1 cellular context compared by ENCODE assay signal in genomic region chr17:68101075-68101991, GRCh38.
TF ChIP-seq lines count a peak whose summit lies in the region.

No MANE protein-coding gene starts in this region.

TF ChIP-seq in HepG2, 621 proteins besides CTCF, POLR2A, EP300 and RAD21 (continued from another document and continues in another):
- TF ChIP-seq, protein P1, sequence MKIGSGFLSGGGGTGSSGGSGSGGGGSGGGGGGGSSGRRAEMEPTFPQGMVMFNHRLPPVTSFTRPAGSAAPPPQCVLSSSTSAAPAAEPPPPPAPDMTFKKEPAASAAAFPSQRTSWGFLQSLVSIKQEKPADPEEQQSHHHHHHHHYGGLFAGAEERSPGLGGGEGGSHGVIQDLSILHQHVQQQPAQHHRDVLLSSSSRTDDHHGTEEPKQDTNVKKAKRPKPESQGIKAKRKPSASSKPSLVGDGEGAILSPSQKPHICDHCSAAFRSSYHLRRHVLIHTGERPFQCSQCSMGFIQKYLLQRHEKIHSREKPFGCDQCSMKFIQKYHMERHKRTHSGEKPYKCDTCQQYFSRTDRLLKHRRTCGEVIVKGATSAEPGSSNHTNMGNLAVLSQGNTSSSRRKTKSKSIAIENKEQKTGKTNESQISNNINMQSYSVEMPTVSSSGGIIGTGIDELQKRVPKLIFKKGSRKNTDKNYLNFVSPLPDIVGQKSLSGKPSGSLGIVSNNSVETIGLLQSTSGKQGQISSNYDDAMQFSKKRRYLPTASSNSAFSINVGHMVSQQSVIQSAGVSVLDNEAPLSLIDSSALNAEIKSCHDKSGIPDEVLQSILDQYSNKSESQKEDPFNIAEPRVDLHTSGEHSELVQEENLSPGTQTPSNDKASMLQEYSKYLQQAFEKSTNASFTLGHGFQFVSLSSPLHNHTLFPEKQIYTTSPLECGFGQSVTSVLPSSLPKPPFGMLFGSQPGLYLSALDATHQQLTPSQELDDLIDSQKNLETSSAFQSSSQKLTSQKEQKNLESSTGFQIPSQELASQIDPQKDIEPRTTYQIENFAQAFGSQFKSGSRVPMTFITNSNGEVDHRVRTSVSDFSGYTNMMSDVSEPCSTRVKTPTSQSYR (CRISPR knock-in tag; IDR thresholded peaks at IDR 0.05; ENCODE audit: borderline replicate concordance) = peak; percentile 53; the same call in 1 of the 2 replicates
- TF ChIP-seq NFE2L2 (IDR thresholded peaks at IDR 0.05; ENCODE audit: low read length) (no peak), SMAD3 (CRISPR knock-in tag; IDR thresholded peaks at IDR 0.05) (peak; percentile 36; the same call in 1 of the 2 replicates), ZNF781 (CRISPR knock-in tag; IDR thresholded peaks at IDR 0.05; ENCODE audit: borderline replicate concordance, not compliant biosample characterization) (peak; percentile 88), RBM22 (optimal IDR thresholded peaks at IDR 0.05; ENCODE audit: low read length) (no peak), CREB3 (CRISPR knock-in tag; IDR thresholded peaks at IDR 0.05) (peak; percentile 99), ZBTB44 (CRISPR knock-in tag; IDR thresholded peaks at IDR 0.05) (peak; percentile 88; the same call in 1 of the 2 replicates), HNF4G (IDR thresholded peaks at IDR 0.05; ENCODE audit: borderline replicate concordance, low read depth, low read length) (peak; percentile 67; the same call in 1 of the 2 replicates), HNF4G (CRISPR knock-in tag; IDR thresholded peaks at IDR 0.05; ENCODE audit: borderline replicate concordance, low read depth) (no peak; the same call in 1 of the 2 replicates), ZNF670 (CRISPR knock-in tag; IDR thresholded peaks at IDR 0.05; ENCODE audit: borderline replicate concordance) (peak; percentile 80; the same call in 1 of the 2 replicates), KAT8 (CRISPR knock-in tag; IDR thresholded peaks at IDR 0.05) (peak; percentile 81), ZNF691 (CRISPR knock-in tag; IDR thresholded peaks at IDR 0.05; ENCODE audit: borderline replicate concordance, low read depth) (peak; percentile 99), SMARCE1 (IDR thresholded peaks at IDR 0.05; ENCODE audit: borderline replicate concordance) (no peak), ZNF124 (CRISPR knock-in tag; IDR thresholded peaks at IDR 0.05) (no peak), ZFP36 (IDR thresholded peaks at IDR 0.05; ENCODE audit: borderline replicate concordance, low read depth, low read length, partially characterized antibody) (no peak), PAX8 (CRISPR knock-in tag; IDR thresholded peaks at IDR 0.05; ENCODE audit: borderline replicate concordance) (peak; percentile 99; the same call in 1 of the 2 replicates), KDM5A (IDR thresholded peaks at IDR 0.05; ENCODE audit: borderline replicate concordance, low read length) (no peak; the same call in 1 of the 2 replicates), ZNF343 (CRISPR knock-in tag; IDR thresholded peaks at IDR 0.05) (peak; percentile 93), SOX6 (IDR thresholded peaks at IDR 0.05) (no peak), SOX6 (CRISPR knock-in tag; IDR thresholded peaks at IDR 0.05) (peak; percentile 75), ZSCAN30 (CRISPR knock-in tag; IDR thresholded peaks at IDR 0.05) (no peak), PTBP1 (IDR thresholded peaks at IDR 0.05; ENCODE audit: low read depth, low read length, poor library complexity, severe bottlenecking) (peak; percentile 41), ZNF816 (CRISPR knock-in tag; IDR thresholded peaks at IDR 0.05; ENCODE audit: borderline replicate concordance) (peak; percentile 91; the same call in 1 of the 2 replicates), ZBTB34 (CRISPR knock-in tag; IDR thresholded peaks at IDR 0.05) (peak; percentile 62), ARID2 (CRISPR knock-in tag; IDR thresholded peaks at IDR 0.05; ENCODE audit: borderline replicate concordance) (no peak), IRF1 (CRISPR knock-in tag; IDR thresholded peaks at IDR 0.05; ENCODE audit: low read depth) (peak; percentile 93; the same call in 1 of the 2 replicates), ZZZ3 (CRISPR knock-in tag; IDR thresholded peaks at IDR 0.05; ENCODE audit: borderline replicate concordance) (no peak; the same call in 1 of the 2 replicates), ZNF333 (CRISPR knock-in tag; IDR thresholded peaks at IDR 0.05; ENCODE audit: borderline replicate concordance) (peak; percentile 92; the same call in 1 of the 2 replicates), ZNF780A (CRISPR knock-in tag; IDR thresholded peaks at IDR 0.05) (peak; percentile 94; the same call in 1 of the 2 replicates), AKAP8 (CRISPR knock-in tag; IDR thresholded peaks at IDR 0.05) (peak; percentile 87; the same call in 1 of the 2 replicates), ASH2L (IDR thresholded peaks at IDR 0.05; ENCODE audit: insufficient read length, low read depth, low read length) (peak; percentile 71), SP2 (CRISPR knock-in tag; IDR thresholded peaks at IDR 0.05) (peak; percentile 72), ZNF225 (CRISPR knock-in tag; IDR thresholded peaks at IDR 0.05) (peak; percentile 99)
- TF ChIP-seq, protein P2, sequence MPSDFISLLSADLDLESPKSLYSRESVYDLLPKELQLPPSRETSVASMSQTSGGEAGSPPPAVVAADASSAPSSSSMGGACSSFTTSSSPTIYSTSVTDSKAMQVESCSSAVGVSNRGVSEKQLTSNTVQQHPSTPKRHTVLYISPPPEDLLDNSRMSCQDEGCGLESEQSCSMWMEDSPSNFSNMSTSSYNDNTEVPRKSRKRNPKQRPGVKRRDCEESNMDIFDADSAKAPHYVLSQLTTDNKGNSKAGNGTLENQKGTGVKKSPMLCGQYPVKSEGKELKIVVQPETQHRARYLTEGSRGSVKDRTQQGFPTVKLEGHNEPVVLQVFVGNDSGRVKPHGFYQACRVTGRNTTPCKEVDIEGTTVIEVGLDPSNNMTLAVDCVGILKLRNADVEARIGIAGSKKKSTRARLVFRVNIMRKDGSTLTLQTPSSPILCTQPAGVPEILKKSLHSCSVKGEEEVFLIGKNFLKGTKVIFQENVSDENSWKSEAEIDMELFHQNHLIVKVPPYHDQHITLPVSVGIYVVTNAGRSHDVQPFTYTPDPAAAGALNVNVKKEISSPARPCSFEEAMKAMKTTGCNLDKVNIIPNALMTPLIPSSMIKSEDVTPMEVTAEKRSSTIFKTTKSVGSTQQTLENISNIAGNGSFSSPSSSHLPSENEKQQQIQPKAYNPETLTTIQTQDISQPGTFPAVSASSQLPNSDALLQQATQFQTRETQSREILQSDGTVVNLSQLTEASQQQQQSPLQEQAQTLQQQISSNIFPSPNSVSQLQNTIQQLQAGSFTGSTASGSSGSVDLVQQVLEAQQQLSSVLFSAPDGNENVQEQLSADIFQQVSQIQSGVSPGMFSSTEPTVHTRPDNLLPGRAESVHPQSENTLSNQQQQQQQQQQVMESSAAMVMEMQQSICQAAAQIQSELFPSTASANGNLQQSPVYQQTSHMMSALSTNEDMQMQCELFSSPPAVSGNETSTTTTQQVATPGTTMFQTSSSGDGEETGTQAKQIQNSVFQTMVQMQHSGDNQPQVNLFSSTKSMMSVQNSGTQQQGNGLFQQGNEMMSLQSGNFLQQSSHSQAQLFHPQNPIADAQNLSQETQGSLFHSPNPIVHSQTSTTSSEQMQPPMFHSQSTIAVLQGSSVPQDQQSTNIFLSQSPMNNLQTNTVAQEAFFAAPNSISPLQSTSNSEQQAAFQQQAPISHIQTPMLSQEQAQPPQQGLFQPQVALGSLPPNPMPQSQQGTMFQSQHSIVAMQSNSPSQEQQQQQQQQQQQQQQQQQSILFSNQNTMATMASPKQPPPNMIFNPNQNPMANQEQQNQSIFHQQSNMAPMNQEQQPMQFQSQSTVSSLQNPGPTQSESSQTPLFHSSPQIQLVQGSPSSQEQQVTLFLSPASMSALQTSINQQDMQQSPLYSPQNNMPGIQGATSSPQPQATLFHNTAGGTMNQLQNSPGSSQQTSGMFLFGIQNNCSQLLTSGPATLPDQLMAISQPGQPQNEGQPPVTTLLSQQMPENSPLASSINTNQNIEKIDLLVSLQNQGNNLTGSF (CRISPR knock-in tag; IDR thresholded peaks at IDR 0.05) = peak; percentile 98
- TF ChIP-seq, protein P3, sequence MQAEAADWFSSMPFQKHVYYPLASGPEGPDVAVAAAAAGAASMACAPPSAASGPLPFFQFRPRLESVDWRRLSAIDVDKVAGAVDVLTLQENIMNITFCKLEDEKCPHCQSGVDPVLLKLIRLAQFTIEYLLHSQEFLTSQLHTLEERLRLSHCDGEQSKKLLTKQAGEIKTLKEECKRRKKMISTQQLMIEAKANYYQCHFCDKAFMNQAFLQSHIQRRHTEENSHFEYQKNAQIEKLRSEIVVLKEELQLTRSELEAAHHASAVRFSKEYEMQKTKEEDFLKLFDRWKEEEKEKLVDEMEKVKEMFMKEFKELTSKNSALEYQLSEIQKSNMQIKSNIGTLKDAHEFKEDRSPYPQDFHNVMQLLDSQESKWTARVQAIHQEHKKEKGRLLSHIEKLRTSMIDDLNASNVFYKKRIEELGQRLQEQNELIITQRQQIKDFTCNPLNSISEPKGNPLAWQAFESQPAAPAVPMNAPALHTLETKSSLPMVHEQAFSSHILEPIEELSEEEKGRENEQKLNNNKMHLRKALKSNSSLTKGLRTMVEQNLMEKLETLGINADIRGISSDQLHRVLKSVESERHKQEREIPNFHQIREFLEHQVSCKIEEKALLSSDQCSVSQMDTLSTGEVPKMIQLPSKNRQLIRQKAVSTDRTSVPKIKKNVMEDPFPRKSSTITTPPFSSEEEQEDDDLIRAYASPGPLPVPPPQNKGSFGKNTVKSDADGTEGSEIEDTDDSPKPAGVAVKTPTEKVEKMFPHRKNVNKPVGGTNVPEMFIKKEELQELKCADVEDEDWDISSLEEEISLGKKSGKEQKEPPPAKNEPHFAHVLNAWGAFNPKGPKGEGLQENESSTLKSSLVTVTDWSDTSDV (CRISPR knock-in tag; IDR thresholded peaks at IDR 0.05) = peak; percentile 80
- TF ChIP-seq, protein P4, sequence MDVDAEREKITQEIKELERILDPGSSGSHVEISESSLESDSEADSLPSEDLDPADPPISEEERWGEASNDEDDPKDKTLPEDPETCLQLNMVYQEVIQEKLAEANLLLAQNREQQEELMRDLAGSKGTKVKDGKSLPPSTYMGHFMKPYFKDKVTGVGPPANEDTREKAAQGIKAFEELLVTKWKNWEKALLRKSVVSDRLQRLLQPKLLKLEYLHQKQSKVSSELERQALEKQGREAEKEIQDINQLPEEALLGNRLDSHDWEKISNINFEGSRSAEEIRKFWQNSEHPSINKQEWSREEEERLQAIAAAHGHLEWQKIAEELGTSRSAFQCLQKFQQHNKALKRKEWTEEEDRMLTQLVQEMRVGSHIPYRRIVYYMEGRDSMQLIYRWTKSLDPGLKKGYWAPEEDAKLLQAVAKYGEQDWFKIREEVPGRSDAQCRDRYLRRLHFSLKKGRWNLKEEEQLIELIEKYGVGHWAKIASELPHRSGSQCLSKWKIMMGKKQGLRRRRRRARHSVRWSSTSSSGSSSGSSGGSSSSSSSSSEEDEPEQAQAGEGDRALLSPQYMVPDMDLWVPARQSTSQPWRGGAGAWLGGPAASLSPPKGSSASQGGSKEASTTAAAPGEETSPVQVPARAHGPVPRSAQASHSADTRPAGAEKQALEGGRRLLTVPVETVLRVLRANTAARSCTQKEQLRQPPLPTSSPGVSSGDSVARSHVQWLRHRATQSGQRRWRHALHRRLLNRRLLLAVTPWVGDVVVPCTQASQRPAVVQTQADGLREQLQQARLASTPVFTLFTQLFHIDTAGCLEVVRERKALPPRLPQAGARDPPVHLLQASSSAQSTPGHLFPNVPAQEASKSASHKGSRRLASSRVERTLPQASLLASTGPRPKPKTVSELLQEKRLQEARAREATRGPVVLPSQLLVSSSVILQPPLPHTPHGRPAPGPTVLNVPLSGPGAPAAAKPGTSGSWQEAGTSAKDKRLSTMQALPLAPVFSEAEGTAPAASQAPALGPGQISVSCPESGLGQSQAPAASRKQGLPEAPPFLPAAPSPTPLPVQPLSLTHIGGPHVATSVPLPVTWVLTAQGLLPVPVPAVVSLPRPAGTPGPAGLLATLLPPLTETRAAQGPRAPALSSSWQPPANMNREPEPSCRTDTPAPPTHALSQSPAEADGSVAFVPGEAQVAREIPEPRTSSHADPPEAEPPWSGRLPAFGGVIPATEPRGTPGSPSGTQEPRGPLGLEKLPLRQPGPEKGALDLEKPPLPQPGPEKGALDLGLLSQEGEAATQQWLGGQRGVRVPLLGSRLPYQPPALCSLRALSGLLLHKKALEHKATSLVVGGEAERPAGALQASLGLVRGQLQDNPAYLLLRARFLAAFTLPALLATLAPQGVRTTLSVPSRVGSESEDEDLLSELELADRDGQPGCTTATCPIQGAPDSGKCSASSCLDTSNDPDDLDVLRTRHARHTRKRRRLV (CRISPR knock-in tag; IDR thresholded peaks at IDR 0.05) = no peak
